ENCODE assay signal across 8 cellular contexts in genomic region chr13:97432917-97433726, GRCh38. TPM values are rescaled to one million over a fixed set of nuclear protein-coding genes. Genes with fewer than 3 reads are reported as not detected.
DNase-seq lines count a peak whose midpoint lies in the region; ATAC-seq and TF ChIP-seq lines count a peak whose summit lies in the region.

No MANE protein-coding gene starts in this region.

- no peak for TF ChIP-seq CTCF in lung (IDR thresholded peaks at IDR 0.05; ENCODE audit: control extremely low read depth, extremely low read depth)

- ATAC-seq in GM21360 (IDR thresholded peaks at IDR 0.05; ENCODE audit: unreplicated experiment) (peak; percentile 76), lung (ENCODE audit: insufficient read depth, low FRiP score) (peak; percentile 93)

- peak; percentile 99 for DNase-seq in COLO668 (lab: John Stamatoyannopoulos, UW; ENCODE audit: unreplicated experiment)
- peak; percentile 100 for DNase-seq in HT-29 (ENCODE audit: low spot score)
- peak; percentile 100 for DNase-seq in NK-92 treated with Interleukin-12 subunit alpha and Interleukin-12 subunit beta, amount 100 ng/mL, for 24 hours (lab: John Stamatoyannopoulos, UW)
- peak; percentile 96 to 98 for DNase-seq in activated CD8-positive, alpha-beta memory T cell treated with anti-CD3 and anti-CD28 coated beads for 4 hours (ENCODE audit: low read depth in 2 of 2)
- DNase-seq in effector CD8-positive, alpha-beta T cell (lab: John Stamatoyannopoulos, UW), result peak; percentile 99
- DNase-seq in lung (ENCODE audit: low spot score), result peak; percentile 99
- DNase-seq in stimulated activated CD4-positive, alpha-beta T cell treated with anti-CD3 and anti-CD28 coated beads, TNF-alpha, amount 100 ng/mL, for 24 hours (ENCODE audit: low read depth in 3 of 3), result peak; percentile 95 to 98 (median 97)

- H3K9me3 ChIP-seq in lung (ENCODE audit: control insufficient read depth in 2 of 2, insufficient read depth in 1 of 2, low read length in 1 of 2), result no peaks in the 10 kb centered on the region

- H3K4me1 ChIP-seq in lung (ENCODE audit: control insufficient read depth in 2 of 2, insufficient read depth in 2 of 2, low read length in 2 of 2), result no peaks in the 10 kb centered on the region

- no peaks in the 10 kb centered on the region for H3K27me3 ChIP-seq in lung (ENCODE audit: control insufficient read depth, insufficient read depth)

- 0% methylated on average over 50 of the region's 50 CpGs for WGBS in lung, 2 donors

- no peaks in the 10 kb centered on the region for H3K36me3 ChIP-seq in lung (ENCODE audit: control insufficient read depth in 2 of 2, insufficient read depth in 2 of 2, low read length in 2 of 2)

- peak overlapping the region; percentile 92 for H3K4me3 ChIP-seq in lung

- peak overlapping the region; percentile 98 to 100 for H3K27ac ChIP-seq in lung (ENCODE audit: low read depth in 1 of 2, low read length in 1 of 2)

RNA-seq across cellular contexts. Expression of gene RAP2A, which starts 0.8 kb away (rescaled TPM):
- 26.5 and 28.8 TPM in 2 replicates for total RNA-seq in HT-29 (2014; rRNA removed; shearing (Covaris generic))
- 10 to 100 TPM; 39.0 to 46.0 TPM for total RNA-seq in lung
- 1 to 10 TPM; 7.5 to 8.4 TPM for polyA plus RNA-seq in lung

Comparison
In these comparisons a context has a peak if more than half of its experiments do, and no peak if none do; other contexts are left out.
1. Peak in every context shown above with its lines: DNase-seq, ATAC-seq, H3K4me3 ChIP-seq and H3K27ac ChIP-seq.